ENCODE assay signal across 18 cellular contexts in genomic region chr2:20562540-20563225, GRCh38.
A peak's percentile ranks its signal among the peaks of the same experiment; 100 is the strongest.
DNase-seq lines count a peak whose midpoint lies in the region; ATAC-seq and TF ChIP-seq lines count a peak whose summit lies in the region.
"Had no signal": no experiment of that assay in that cellular context is flagged by ENCODE, and none has a peak within 500 bp of the region (broad histone marks: within the 10 kb centered on the region; RNA-seq: fewer than 3 reads in every experiment).

No MANE protein-coding gene starts in this region.

- CTCF ChIA-PET in A673 (lab: Charles Lee) (no interaction called here), WTC11 (lab: Charles Lee) (interaction anchor here (0.6 to 2.4 kb wide), 20 partner anchors 19 to 140 kb away, joined by 3 to 11 read pairs (median 4); partner anchors contain the start of gene RHOB), PC-9 (lab: Charles Lee) (no interaction called here)
- CTCF ChIA-PET in activated CD4-positive, alpha-beta T cell treated with anti-CD3 and anti-CD28 coated beads, Interleukin-2, amount 10 ng/mL, durations not matched to agents 7 days and 5 days (lab: Charles Lee), result interaction anchor here (0.8 to 1.5 kb wide), 3 partner anchors 10 to 44 kb away, joined by 3 read pairs; no protein-coding TSS in a partner anchor

- H3F3A ChIP-seq in PC-9 (ENCODE audit: insufficient read depth, low read depth), result no peaks in the 10 kb centered on the region

- intact Hi-C loops in A673 (cut with micrococcal nuclease; ENCODE audit: unreplicated experiment) (no loop called here), PC-9 (cut with micrococcal nuclease; ENCODE audit: unreplicated experiment) (no loop called here)

- H2AFZ ChIP-seq in hepatocyte (no peak overlapping the region), PC-9 (no peak overlapping the region)

- H3K4me2 ChIP-seq in hepatocyte (no peak overlapping the region), PC-9 (no peak overlapping the region)

- H3K9me3 ChIP-seq in A673 (ENCODE audit: low read depth, low read length, poor library complexity, severe bottlenecking), result no peaks in the 10 kb centered on the region
- no peaks in the 10 kb centered on the region for H3K9me3 ChIP-seq in HAP-1
- no peaks in the 10 kb centered on the region for H3K9me3 ChIP-seq in hepatocyte (ENCODE audit: low read depth)
- no peaks in the 10 kb centered on the region for H3K9me3 ChIP-seq in PC-9 (ENCODE audit: insufficient read depth, low read depth)
- H3K9me3 ChIP-seq: esophagus squamous epithelium had no signal

- ATAC-seq in WTC11 (peak; percentile 39), GM21723 (IDR thresholded peaks at IDR 0.05; ENCODE audit: unreplicated experiment) (no peak)

- peak; percentile 15 for DNase-seq in A673 (ENCODE audit: low spot score)
- DNase-seq in HAP-1 (ENCODE audit: low spot score in 2 of 2), result peak; percentile 6 to 44
- DNase-seq in WTC11 (ENCODE audit: low spot score), result peak; percentile 35
- DNase-seq in hepatocyte (ENCODE audit: low spot score), result no peak
- no peak for DNase-seq in dermis blood vessel endothelial cell
- no peak for DNase-seq in PC-9
- DNase-seq in activated CD4-positive, alpha-beta T cell treated with anti-CD3 and anti-CD28 coated beads, Interleukin-2, amount 10 ng/mL, durations not matched to agents 7 days and 5 days, result no peak
- DNase-seq: activated CD4-positive, alpha-beta T cell treated with anti-CD3 and anti-CD28 coated beads, Interleukin-2, amount 50 U/mL, for 4 hours; activated effector memory CD4-positive, alpha-beta T cell treated with anti-CD3 and anti-CD28 coated beads, Interleukin-2, amount 50 U/mL, for 16 hours; DMS79 treated with DMSO at 0.1 percent for 48 hours; esophagus squamous epithelium; immature natural killer cell; NCI-H2081 had no signal

- H3K36me3 ChIP-seq in A673 (ENCODE audit: insufficient read depth, low read length, poor library complexity, severe bottlenecking) (no peaks in the 10 kb centered on the region), HAP-1 (replicated peaks) (no peaks in the 10 kb centered on the region), hepatocyte (replicated peaks; ENCODE audit: insufficient read depth, low read depth) (no peaks in the 10 kb centered on the region), PC-9 (ENCODE audit: low read depth) (no peaks in the 10 kb centered on the region)
- H3K36me3 ChIP-seq: esophagus squamous epithelium had no signal

- no peak overlapping the region for H3K4me3 ChIP-seq in A673 (ENCODE audit: low read depth, low read length, poor library complexity, severe bottlenecking)
- no peak overlapping the region for H3K4me3 ChIP-seq in HAP-1
- no peak overlapping the region for H3K4me3 ChIP-seq in hepatocyte
- no peak overlapping the region for H3K4me3 ChIP-seq in PC-9
- H3K4me3 ChIP-seq: esophagus squamous epithelium had no signal

- no peak for TF ChIP-seq CTCF in A673 (conservative IDR thresholded peaks at IDR 0.05; ENCODE audit: low read depth, low read length)
- TF ChIP-seq CTCF in WTC11 (IDR thresholded peaks at IDR 0.05), result no peak
- peak; percentile 4 for TF ChIP-seq CTCF in hepatocyte (IDR thresholded peaks at IDR 0.05; ENCODE audit: poor library complexity)
- TF ChIP-seq CTCF in PC-9 (conservative IDR thresholded peaks at IDR 0.05), result no peak

- H3K4me1 ChIP-seq in A673 (ENCODE audit: insufficient read depth, low read length, poor library complexity, severe bottlenecking) (peaks cover 16% of the 10 kb centered on the region), HAP-1 (peaks cover 11% of the 10 kb centered on the region), hepatocyte (ENCODE audit: insufficient read depth) (peaks cover 16% of the 10 kb centered on the region), PC-9 (replicated peaks; ENCODE audit: insufficient read depth) (peaks cover 6% of the 10 kb centered on the region)

- H3K27me3 Mint-ChIP-seq in WTC11 (ENCODE audit: low read depth), result peaks cover 3% of the 10 kb centered on the region; the same call in 1 of the 2 replicates
- peaks cover 9% of the 10 kb centered on the region for H3K27me3 Mint-ChIP-seq in activated CD4-positive, alpha-beta T cell treated with anti-CD3 and anti-CD28 coated beads, Interleukin-2, amount 10 ng/mL, durations not matched to agents 7 days and 5 days
- H3K27me3 Mint-ChIP-seq: stimulated activated naive CD8-positive, alpha-beta T cell treated with anti-CD3 and anti-CD28 coated beads, Interleukin-15, Interleukin-2, amounts not matched to agents 100 ng/mL and 50 ng/mL, for 24 hours had no signal

- H3K27me3 ChIP-seq in A673 (replicated peaks; ENCODE audit: insufficient read depth, low read depth, low read length, poor library complexity) (no peaks in the 10 kb centered on the region), HAP-1 (ENCODE audit: low read depth) (0 out of 2 replicates have a peak, but pooled peaks cover 9% of the 10 kb centered on the region), hepatocyte (no peaks in the 10 kb centered on the region), PC-9 (ENCODE audit: insufficient read depth, low read depth) (no peaks in the 10 kb centered on the region)
- H3K27me3 ChIP-seq: esophagus squamous epithelium had no signal

- BruUV-seq in A673 (replicated peaks; lab: Mats Ljungman, UMichigan), result no TSS peak
- no TSS peak for BruUV-seq in PC-9 (replicated peaks; lab: Mats Ljungman, UMichigan)

- H3K36me3 Mint-ChIP-seq in WTC11, result no peaks in the 10 kb centered on the region
- no peaks in the 10 kb centered on the region for H3K36me3 Mint-ChIP-seq in activated CD4-positive, alpha-beta T cell treated with anti-CD3 and anti-CD28 coated beads, Interleukin-2, amount 10 ng/mL, durations not matched to agents 7 days and 5 days (ENCODE audit: low read depth)
- H3K36me3 Mint-ChIP-seq: IgD-negative memory B cell, immature natural killer cell had no signal

- no peaks in the 10 kb centered on the region; the same call in 1 of the 2 replicates for H3K9me3 Mint-ChIP-seq in WTC11
- no peaks in the 10 kb centered on the region for H3K9me3 Mint-ChIP-seq in activated CD4-positive, alpha-beta T cell treated with anti-CD3 and anti-CD28 coated beads, Interleukin-2, amount 10 ng/mL, durations not matched to agents 7 days and 5 days
- H3K9me3 Mint-ChIP-seq: central memory CD8-positive, alpha-beta T cell; immature natural killer cell; stimulated activated naive CD8-positive, alpha-beta T cell treated with anti-CD3 and anti-CD28 coated beads, Interleukin-15, Interleukin-2, amounts not matched to agents 100 ng/mL and 50 ng/mL, for 24 hours; T-helper 1 cell treated with Interleukin-12 subunit alpha and Interleukin-12 subunit beta and Interleukin-4 antibody, amounts not matched to agents 30 μg/mL and 1 μg/mL, for 36 hours had no signal

- in situ Hi-C loops in HAP-1 (cut with MboI; ENCODE audit: low sequenced_read_pairs), result no loop called here

- no peak overlapping the region for H3K27ac Mint-ChIP-seq in WTC11
- no peak overlapping the region for H3K27ac Mint-ChIP-seq in activated CD4-positive, alpha-beta T cell treated with anti-CD3 and anti-CD28 coated beads, Interleukin-2, amount 10 ng/mL, durations not matched to agents 7 days and 5 days
- H3K27ac Mint-ChIP-seq: IgD-negative memory B cell; immature natural killer cell; stimulated activated naive CD8-positive, alpha-beta T cell treated with anti-CD3 and anti-CD28 coated beads, Interleukin-15, Interleukin-2, amounts not matched to agents 100 ng/mL and 50 ng/mL, for 24 hours; T-helper 1 cell treated with Interleukin-12 subunit alpha and Interleukin-12 subunit beta and Interleukin-4 antibody, amounts not matched to agents 30 μg/mL and 1 μg/mL, for 36 hours had no signal

- H3K27ac ChIP-seq in A673 (ENCODE audit: low read depth, low read length, poor library complexity, severe bottlenecking) (no peak overlapping the region), hepatocyte (no peak overlapping the region), PC-9 (no peak overlapping the region)

- no peak overlapping the region for H3K4me3 Mint-ChIP-seq in WTC11
- no peak overlapping the region for H3K4me3 Mint-ChIP-seq in activated CD4-positive, alpha-beta T cell treated with anti-CD3 and anti-CD28 coated beads, Interleukin-2, amount 10 ng/mL, durations not matched to agents 7 days and 5 days
- H3K4me3 Mint-ChIP-seq: central memory CD8-positive, alpha-beta T cell; IgD-negative memory B cell; immature natural killer cell; stimulated activated naive CD8-positive, alpha-beta T cell treated with anti-CD3 and anti-CD28 coated beads, Interleukin-15, Interleukin-2, amounts not matched to agents 100 ng/mL and 50 ng/mL, for 24 hours; T-helper 1 cell treated with Interleukin-12 subunit alpha and Interleukin-12 subunit beta and Interleukin-4 antibody, amounts not matched to agents 30 μg/mL and 1 μg/mL, for 36 hours had no signal

- H3K79me2 ChIP-seq in hepatocyte (no peaks in the 10 kb centered on the region), PC-9 (ENCODE audit: low read depth) (no peaks in the 10 kb centered on the region)

- H4K20me1 ChIP-seq in hepatocyte (ENCODE audit: insufficient read depth, poor library complexity, severe bottlenecking), result no peaks in the 10 kb centered on the region
- no peaks in the 10 kb centered on the region for H4K20me1 ChIP-seq in PC-9 (ENCODE audit: insufficient read depth)

- H3K9me2 ChIP-seq in hepatocyte (replicated peaks; ENCODE audit: insufficient read depth), result no peaks in the 10 kb centered on the region
- H3K9me2 ChIP-seq in PC-9 (ENCODE audit: insufficient read depth), result no peaks in the 10 kb centered on the region

- POLR2A ChIA-PET in A673 (lab: Charles Lee; ENCODE audit: low non-redundant PET), result no interaction called here
- POLR2A ChIA-PET in WTC11 (lab: Charles Lee), result interaction anchor here (1.7 to 2.1 kb wide), 2 partner anchors 22 to 116 kb away, joined by 4 to 15 read pairs; partner anchors contain the start of gene RHOB
- POLR2A ChIA-PET in PC-9 (lab: Charles Lee; ENCODE audit: unreplicated experiment), result interaction anchor here (0.7 kb wide), 1 partner anchor 34 kb away, joined by 3 read pairs; no protein-coding TSS in a partner anchor
- POLR2A ChIA-PET in activated CD4-positive, alpha-beta T cell treated with anti-CD3 and anti-CD28 coated beads, Interleukin-2, amount 10 ng/mL, durations not matched to agents 7 days and 5 days (lab: Charles Lee), result no interaction called here

- peaks cover 42% of the 10 kb centered on the region for H3K4me1 Mint-ChIP-seq in WTC11
- no peaks in the 10 kb centered on the region for H3K4me1 Mint-ChIP-seq in activated CD4-positive, alpha-beta T cell treated with anti-CD3 and anti-CD28 coated beads, Interleukin-2, amount 10 ng/mL, durations not matched to agents 7 days and 5 days
- H3K4me1 Mint-ChIP-seq: central memory CD8-positive, alpha-beta T cell; IgD-negative memory B cell; immature natural killer cell had no signal

- 79% methylated on average over 14 of the region's 14 CpGs for WGBS in hepatocyte (ENCODE audit: low lambda C conversion rate, missing lambda C conversion rate)

Comparison
In these comparisons a context has a peak if more than half of its experiments do, and no peak if none do; other contexts are left out.
1. DNase-seq: peak in A673 (single experiment), HAP-1 (2 of 2) and WTC11 (single experiment); none in hepatocyte (single experiment), dermis blood vessel endothelial cell (single experiment), PC-9 (0 of 2) and activated CD4-positive, alpha-beta T cell treated with anti-CD3 and anti-CD28 coated beads, Interleukin-2, amount 10 ng/mL, durations not matched to agents 7 days and 5 days (single experiment).
2. CTCF ChIA-PET loops: an anchor here in WTC11 (0.6 to 2.4 kb wide) and activated CD4-positive, alpha-beta T cell treated with anti-CD3 and anti-CD28 coated beads, Interleukin-2, amount 10 ng/mL, durations not matched to agents 7 days and 5 days (0.8 to 1.5 kb wide); none called in A673 and PC-9.
3. POLR2A ChIA-PET loops: an anchor here in WTC11 (1.7 to 2.1 kb wide) and PC-9 (0.7 kb wide); none called in A673 and activated CD4-positive, alpha-beta T cell treated with anti-CD3 and anti-CD28 coated beads, Interleukin-2, amount 10 ng/mL, durations not matched to agents 7 days and 5 days.